22 cellular contexts compared by ENCODE assay signal in the genomic region with DNA sequence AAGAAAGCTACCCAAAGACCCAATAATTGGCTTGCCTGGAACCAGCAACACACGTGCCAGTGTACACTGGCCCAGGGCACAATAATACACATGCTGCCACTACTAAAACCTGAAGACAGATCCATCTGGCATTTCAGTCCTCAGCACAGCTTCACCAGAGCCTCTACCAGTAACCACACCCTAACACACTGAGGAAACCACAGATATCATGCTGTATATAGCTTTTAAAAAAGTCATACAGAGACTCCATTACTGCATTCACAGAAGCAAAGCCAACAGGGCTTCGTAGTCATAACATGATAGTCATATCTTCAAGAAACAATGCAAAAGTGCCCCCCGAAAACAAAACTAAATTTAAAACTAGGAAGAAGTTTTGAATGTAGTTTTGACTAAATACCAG. TPM values are rescaled to one million over a fixed set of nuclear protein-coding genes. Genes with fewer than 3 reads are reported as not detected.
DNase-seq lines count a peak whose midpoint lies in the region; ATAC-seq and TF ChIP-seq lines count a peak whose summit lies in the region.
"Had no signal": no experiment of that assay in that cellular context is flagged by ENCODE, and none has a peak within 500 bp of the region (broad histone marks: within the 10 kb centered on the region; RNA-seq: fewer than 3 reads in every experiment).

No MANE protein-coding gene starts in this region.

- no peak overlapping the region for H2AFZ ChIP-seq in GM23338

- peak; percentile 62 to 67 for ATAC-seq in activated T-cell treated with anti-CD3 and anti-CD28 coated beads, Interleukin-2, amount 50 U/mL, for 72 hours (replicated peaks in 1 of 2)
- ATAC-seq in GM19463 (IDR thresholded peaks at IDR 0.05; ENCODE audit: unreplicated experiment) (peak; percentile 45), HG03432 (IDR thresholded peaks at IDR 0.05; ENCODE audit: unreplicated experiment) (peak; percentile 75), HG03460 (IDR thresholded peaks at IDR 0.05; ENCODE audit: unreplicated experiment) (no peak), GM23338 (no peak)
- ATAC-seq in natural killer cell treated with Interleukin-12 subunit alpha and Interleukin-12 subunit beta and Interleukin-15 and Interleukin-18, amount 100 ng/mL, for 72 hours = peak; percentile 72 to 76
- ATAC-seq: HCT116 had no signal

- no peaks in the 10 kb centered on the region for H3K79me2 ChIP-seq in GM23338 (replicated peaks; ENCODE audit: insufficient read depth)

- H3K4me2 ChIP-seq in GM23338 = no peak overlapping the region
- H3K4me2 ChIP-seq: KMS-11, SK-N-SH had no signal

- no peak overlapping the region for H3K27ac Mint-ChIP-seq in activated T-cell treated with anti-CD3 and anti-CD28 coated beads, Interleukin-2, amount 50 U/mL, for 72 hours
- no peak overlapping the region for H3K27ac Mint-ChIP-seq in activated T-cell treated with anti-CD3 and anti-CD28 coated beads, Interleukin-2, amount 50 U/mL, for 24 hours
- H3K27ac Mint-ChIP-seq in natural killer cell treated with Interleukin-12 subunit alpha and Interleukin-12 subunit beta and Interleukin-15 and Interleukin-18, amount 100 ng/mL, for 72 hours = no peak overlapping the region
- H3K27ac Mint-ChIP-seq in GM23338 = no peak overlapping the region
- H3K27ac Mint-ChIP-seq: CD4-positive, CD25-positive, alpha-beta regulatory T cell; IgD-negative memory B cell had no signal

- no peaks in the 10 kb centered on the region for H3F3A ChIP-seq in GM23338 (replicated peaks; ENCODE audit: low read depth)

- no peak overlapping the region for H3K27ac ChIP-seq in GM23338 (ENCODE audit: low read depth)
- H3K27ac ChIP-seq: HL-60, KMS-11 had no signal

- H3K9me3 Mint-ChIP-seq in activated T-cell treated with anti-CD3 and anti-CD28 coated beads, Interleukin-2, amount 50 U/mL, for 72 hours = peaks cover 0 to 6% of the 10 kb centered on the region in 2 donors
- peaks cover 2% of the 10 kb centered on the region for H3K9me3 Mint-ChIP-seq in activated T-cell treated with anti-CD3 and anti-CD28 coated beads, Interleukin-2, amount 50 U/mL, for 24 hours
- H3K9me3 Mint-ChIP-seq in natural killer cell treated with Interleukin-12 subunit alpha and Interleukin-12 subunit beta and Interleukin-15 and Interleukin-18, amount 100 ng/mL, for 72 hours = no peaks in the 10 kb centered on the region
- no peaks in the 10 kb centered on the region for H3K9me3 Mint-ChIP-seq in GM23338

- no peak for DNase-seq in activated T-cell treated with anti-CD3 and anti-CD28 coated beads, Interleukin-2, amount 50 U/mL, for 72 hours
- DNase-seq in activated T-cell treated with anti-CD3 and anti-CD28 coated beads, Interleukin-2, amount 50 U/mL, for 24 hours = no peak
- no peak for DNase-seq in natural killer cell treated with Interleukin-12 subunit alpha and Interleukin-12 subunit beta and Interleukin-15 and Interleukin-18, amount 100 ng/mL, for 72 hours (ENCODE audit: low spot score)
- DNase-seq in activated effector memory CD4-positive, alpha-beta T cell treated with anti-CD3 and anti-CD28 coated beads, Interleukin-2, amount 50 U/mL, for 16 hours = no peak
- DNase-seq in GM23338 (ENCODE audit: low spot score) = no peak
- DNase-seq: CD4-positive, CD25-positive, alpha-beta regulatory T cell; DMS153; DND-41; MM.1S; NCI-H2029; NCI-H446; NCI-H524 treated with DMSO at 0.1 percent for 48 hours; NCI-H774; SIG-M5; SK-N-SH had no signal

- no peaks in the 10 kb centered on the region for H3K36me3 ChIP-seq in GM23338 (ENCODE audit: insufficient read depth)

- H3K36me3 Mint-ChIP-seq in activated T-cell treated with anti-CD3 and anti-CD28 coated beads, Interleukin-2, amount 50 U/mL, for 72 hours (ENCODE audit: insufficient read depth in 2 of 2) = no peaks in the 10 kb centered on the region
- H3K36me3 Mint-ChIP-seq in activated T-cell treated with anti-CD3 and anti-CD28 coated beads, Interleukin-2, amount 50 U/mL, for 24 hours (ENCODE audit: low read depth) = no peaks in the 10 kb centered on the region
- no peaks in the 10 kb centered on the region for H3K36me3 Mint-ChIP-seq in natural killer cell treated with Interleukin-12 subunit alpha and Interleukin-12 subunit beta and Interleukin-15 and Interleukin-18, amount 100 ng/mL, for 72 hours
- no peaks in the 10 kb centered on the region for H3K36me3 Mint-ChIP-seq in GM23338 (ENCODE audit: low read depth)
- H3K36me3 Mint-ChIP-seq: CD4-positive, CD25-positive, alpha-beta regulatory T cell; IgD-negative memory B cell had no signal

- no peak overlapping the region for H3K4me3 Mint-ChIP-seq in activated T-cell treated with anti-CD3 and anti-CD28 coated beads, Interleukin-2, amount 50 U/mL, for 72 hours
- H3K4me3 Mint-ChIP-seq in activated T-cell treated with anti-CD3 and anti-CD28 coated beads, Interleukin-2, amount 50 U/mL, for 24 hours = no peak overlapping the region
- H3K4me3 Mint-ChIP-seq in natural killer cell treated with Interleukin-12 subunit alpha and Interleukin-12 subunit beta and Interleukin-15 and Interleukin-18, amount 100 ng/mL, for 72 hours = peak overlapping the region; percentile 6
- no peak overlapping the region for H3K4me3 Mint-ChIP-seq in GM23338
- H3K4me3 Mint-ChIP-seq: CD4-positive, CD25-positive, alpha-beta regulatory T cell had no signal

- H3K9me2 ChIP-seq in GM23338 (ENCODE audit: insufficient read depth) = no peaks in the 10 kb centered on the region
- H3K9me2 ChIP-seq: SK-N-SH had no signal

- no peaks in the 10 kb centered on the region for H4K20me1 ChIP-seq in GM23338 (replicated peaks; ENCODE audit: insufficient read depth)

- H3K27me3 Mint-ChIP-seq in activated T-cell treated with anti-CD3 and anti-CD28 coated beads, Interleukin-2, amount 50 U/mL, for 72 hours (ENCODE audit: low read depth) = no peaks in the 10 kb centered on the region
- peaks cover 3% of the 10 kb centered on the region for H3K27me3 Mint-ChIP-seq in activated T-cell treated with anti-CD3 and anti-CD28 coated beads, Interleukin-2, amount 50 U/mL, for 24 hours
- H3K27me3 Mint-ChIP-seq in natural killer cell treated with Interleukin-12 subunit alpha and Interleukin-12 subunit beta and Interleukin-15 and Interleukin-18, amount 100 ng/mL, for 72 hours = no peaks in the 10 kb centered on the region
- no peaks in the 10 kb centered on the region for H3K27me3 Mint-ChIP-seq in GM23338 (ENCODE audit: insufficient read depth, low read depth, poor library complexity)
- H3K27me3 Mint-ChIP-seq: CD4-positive, CD25-positive, alpha-beta regulatory T cell; IgD-negative memory B cell had no signal

- no peaks in the 10 kb centered on the region for H3K4me1 ChIP-seq in GM23338 (ENCODE audit: insufficient read depth)

- no peak for TF ChIP-seq CTCF in GM23338 (conservative IDR thresholded peaks at IDR 0.05; ENCODE audit: low read depth in 2 of 2)

- peaks cover 12% of the 10 kb centered on the region for H3K4me1 Mint-ChIP-seq in activated T-cell treated with anti-CD3 and anti-CD28 coated beads, Interleukin-2, amount 50 U/mL, for 72 hours (ENCODE audit: low read depth)
- H3K4me1 Mint-ChIP-seq in activated T-cell treated with anti-CD3 and anti-CD28 coated beads, Interleukin-2, amount 50 U/mL, for 24 hours (ENCODE audit: low read depth) = peaks cover 9% of the 10 kb centered on the region
- peaks cover 10 to 15% of the 10 kb centered on the region in 2 donors for H3K4me1 Mint-ChIP-seq in natural killer cell treated with Interleukin-12 subunit alpha and Interleukin-12 subunit beta and Interleukin-15 and Interleukin-18, amount 100 ng/mL, for 72 hours (ENCODE audit: low read depth in 2 of 2)
- no peaks in the 10 kb centered on the region for H3K4me1 Mint-ChIP-seq in GM23338
- H3K4me1 Mint-ChIP-seq: CD4-positive, CD25-positive, alpha-beta regulatory T cell; IgD-negative memory B cell had no signal

- no peak overlapping the region for H3K4me3 ChIP-seq in GM23338

- no peaks in the 10 kb centered on the region for H3K27me3 ChIP-seq in GM23338 (ENCODE audit: insufficient read depth)

TF ChIP-seq in GM23338, 12 proteins besides CTCF, POLR2A, EP300 and RAD21 (continues in another document):
- no peak for TF ChIP-seq POLR2AphosphoS5 (IDR thresholded peaks at IDR 0.05; ENCODE audit: low read depth)

RNA-seq across cellular contexts. Expression of a gene that starts 40.6 kb away (rescaled TPM):
- total RNA-seq in activated T-cell treated with anti-CD3 and anti-CD28 coated beads, Interleukin-2, amount 50 U/mL, for 72 hours = under 1 TPM in 1 of 2 donors, not detected in 1; 0.24 TPM
- total RNA-seq in natural killer cell treated with Interleukin-12 subunit alpha and Interleukin-12 subunit beta and Interleukin-15 and Interleukin-18, amount 100 ng/mL, for 72 hours = not detected
- total RNA-seq in GM23338 (2014; rRNA removed; shearing (Covaris generic)) = 0.93 and 0.94 TPM in 2 replicates
- polyA plus RNA-seq in GM23338 (2016; fragmentation: Nextera tagmentation; extraction: Ambion mirVana) = 0.57 and 0.66 TPM in 2 replicates
- total RNA-seq: CD4-positive, CD25-positive, alpha-beta regulatory T cell had no signal
- polyA plus RNA-seq: CD4-positive, CD25-positive, alpha-beta regulatory T cell; IgD-negative memory B cell had no signal

Comparison
In these comparisons a context has a peak if more than half of its experiments do, and no peak if none do; other contexts are left out.
1. ATAC-seq: peak in activated T-cell treated with anti-CD3 and anti-CD28 coated beads, Interleukin-2, amount 50 U/mL, for 72 hours (2 of 2), GM19463 (single experiment), HG03432 (single experiment) and natural killer cell treated with Interleukin-12 subunit alpha and Interleukin-12 subunit beta and Interleukin-15 and Interleukin-18, amount 100 ng/mL, for 72 hours (2 of 2); none in HG03460 (single experiment) and GM23338 (single experiment).